1 cellular context compared by ENCODE assay signal in the genomic region with DNA sequence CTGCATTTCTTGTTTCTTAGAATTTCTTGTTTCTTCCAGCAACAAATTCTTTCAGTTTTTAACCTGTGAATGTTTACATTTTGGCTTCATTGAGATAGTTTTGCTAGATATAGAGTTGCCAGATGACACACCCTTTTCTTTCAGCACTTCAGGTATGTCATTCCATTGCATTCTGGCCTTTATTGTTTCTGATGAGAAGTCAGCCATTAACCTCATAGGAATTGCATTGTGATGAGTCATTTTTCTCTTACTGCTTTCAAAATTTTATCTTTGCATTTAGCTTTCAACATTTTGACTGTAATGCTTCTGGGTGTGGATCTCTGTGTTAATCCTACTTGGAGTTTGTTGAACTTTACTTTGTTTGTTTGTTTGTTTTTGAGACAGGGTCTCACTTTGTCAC.
TF ChIP-seq lines count a peak whose summit lies in the region.

No MANE protein-coding gene starts in this region.

TF ChIP-seq in SK-N-SH, 30 proteins besides CTCF, POLR2A, EP300 and RAD21 (continued from another document):
- TF ChIP-seq, protein P1, sequence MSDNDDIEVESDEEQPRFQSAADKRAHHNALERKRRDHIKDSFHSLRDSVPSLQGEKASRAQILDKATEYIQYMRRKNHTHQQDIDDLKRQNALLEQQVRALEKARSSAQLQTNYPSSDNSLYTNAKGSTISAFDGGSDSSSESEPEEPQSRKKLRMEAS (IDR thresholded peaks at IDR 0.05; ENCODE audit: low read depth) = no peak
TF ChIP-seq in SK-N-SH: peak in this region for 0.
